1 cellular context compared by ENCODE assay signal in the genomic region with DNA sequence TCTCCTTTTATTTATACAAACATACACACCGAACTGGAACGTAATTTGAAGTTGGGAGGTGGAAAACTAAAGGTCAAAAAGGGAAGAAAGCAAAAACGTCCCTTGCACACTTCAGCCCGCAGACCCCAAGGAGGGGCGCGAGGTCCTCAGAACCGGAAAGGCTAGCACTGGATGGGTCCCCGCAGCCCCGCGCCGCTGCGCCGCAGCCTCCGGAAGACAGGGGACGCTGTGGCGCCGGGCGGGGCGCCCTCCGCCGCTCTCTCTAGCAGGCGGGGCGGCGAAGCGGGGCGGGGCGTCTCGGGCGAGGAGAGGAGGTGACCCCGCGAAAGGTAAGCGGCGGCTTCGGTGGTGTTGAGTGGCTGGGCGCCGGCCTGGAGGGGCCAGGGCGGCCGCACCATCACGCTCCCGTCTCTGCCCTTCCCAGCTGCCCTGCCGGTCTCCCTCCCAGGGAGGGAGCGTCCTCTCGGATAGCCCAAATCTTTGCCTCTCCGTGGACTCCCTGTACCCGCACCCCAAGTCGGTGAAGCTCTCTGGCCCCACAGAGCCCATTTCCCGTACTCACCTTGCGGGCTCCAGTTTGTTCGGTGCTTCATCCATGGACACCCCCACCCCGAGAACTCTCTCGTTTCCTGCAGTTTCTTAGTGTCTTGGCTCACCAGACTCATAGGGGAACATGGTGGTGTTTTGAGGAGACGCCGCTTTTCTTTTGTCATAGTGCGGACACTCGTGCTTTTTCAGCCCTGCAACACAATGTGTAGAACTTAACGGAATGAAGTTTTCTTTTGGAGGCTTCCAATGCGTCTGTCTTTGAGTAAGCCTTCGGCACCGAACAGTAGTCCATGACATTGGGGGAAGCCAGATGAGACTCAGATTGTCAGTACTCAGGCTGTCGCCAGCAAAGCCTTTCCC.
A peak's percentile ranks its signal among the peaks of the same experiment; 100 is the strongest.
TF ChIP-seq lines count a peak whose summit lies in the region.

A gene with protein sequence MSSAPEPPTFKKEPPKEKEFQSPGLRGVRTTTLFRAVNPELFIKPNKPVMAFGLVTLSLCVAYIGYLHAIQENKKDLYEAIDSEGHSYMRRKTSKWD (plus strand): TSS at position 285 of the 909 bp plus-strand sequence. CDS start 14,444 bp downstream, outside the sequence.

TF ChIP-seq in K562, 482 proteins besides CTCF, POLR2A, EP300 and RAD21 (continued from another document and continues in another):
- TF ChIP-seq E2F8 (IDR thresholded peaks at IDR 0.05; ENCODE audit: low read depth, partially characterized antibody) (no peak), ZNF695 (CRISPR knock-in tag; IDR thresholded peaks at IDR 0.05) (no peak), ZNF561 (CRISPR knock-in tag; conservative IDR thresholded peaks at IDR 0.05) (no peak), NCOR1 (IDR thresholded peaks at IDR 0.05) (no peak), ZNF589 (CRISPR knock-in tag; IDR thresholded peaks at IDR 0.05; ENCODE audit: low read depth) (no peak), BMI1 (IDR thresholded peaks at IDR 0.05; ENCODE audit: low read length) (no peak), LCOR (CRISPR knock-in tag; IDR thresholded peaks at IDR 0.05) (no peak), PATZ1 (CRISPR knock-in tag; IDR thresholded peaks at IDR 0.05; ENCODE audit: borderline replicate concordance) (no peak), CBX8 (IDR thresholded peaks at IDR 0.05; ENCODE audit: borderline replicate concordance, extremely low read depth, low read depth, low read length, poor library complexity, severe bottlenecking) (no peak), ZC3H8 (IDR thresholded peaks at IDR 0.05) (no peak), ETV1 (tag; conservative IDR thresholded peaks at IDR 0.05; ENCODE audit: low read depth) (peak; percentile 59; the same call in 1 of the 2 replicates), FOXP4 (CRISPR knock-in tag; IDR thresholded peaks at IDR 0.05; ENCODE audit: borderline replicate concordance) (no peak), MAX (CRISPR knock-in tag; IDR thresholded peaks at IDR 0.05) (no peak), E2F3 (CRISPR knock-in tag; IDR thresholded peaks at IDR 0.05) (no peak), TBP (optimal IDR thresholded peaks at IDR 0.05; ENCODE audit: low read depth, low read length) (peak; percentile 63), ZNF133 (CRISPR knock-in tag; IDR thresholded peaks at IDR 0.05) (no peak), TCF7L2 (IDR thresholded peaks at IDR 0.05; ENCODE audit: low read depth, low read length) (no peak), KDM4B (IDR thresholded peaks at IDR 0.05; ENCODE audit: borderline replicate concordance in 2 of 2, low read depth in 1 of 2) (0 out of 4 replicates have a peak, but pooled peaks of 1 of the 2 experiments have one; percentile 37), FIP1L1 (IDR thresholded peaks at IDR 0.05; ENCODE audit: low read depth, low read length, poor library complexity, severe bottlenecking) (peak; percentile 87), RBFOX2 (IDR thresholded peaks at IDR 0.05; ENCODE audit: low read depth, low read length) (peak; percentile 89), CAMTA2 (CRISPR knock-in tag; conservative IDR thresholded peaks at IDR 0.05) (no peak), TAF9B (IDR thresholded peaks at IDR 0.05; ENCODE audit: partially characterized antibody) (no peak), DNMT1 (IDR thresholded peaks at IDR 0.05) (no peak), ZNF444 (CRISPR knock-in tag; IDR thresholded peaks at IDR 0.05) (no peak), ZSCAN29 (IDR thresholded peaks at IDR 0.05) (no peak)
- TF ChIP-seq, protein P1, sequence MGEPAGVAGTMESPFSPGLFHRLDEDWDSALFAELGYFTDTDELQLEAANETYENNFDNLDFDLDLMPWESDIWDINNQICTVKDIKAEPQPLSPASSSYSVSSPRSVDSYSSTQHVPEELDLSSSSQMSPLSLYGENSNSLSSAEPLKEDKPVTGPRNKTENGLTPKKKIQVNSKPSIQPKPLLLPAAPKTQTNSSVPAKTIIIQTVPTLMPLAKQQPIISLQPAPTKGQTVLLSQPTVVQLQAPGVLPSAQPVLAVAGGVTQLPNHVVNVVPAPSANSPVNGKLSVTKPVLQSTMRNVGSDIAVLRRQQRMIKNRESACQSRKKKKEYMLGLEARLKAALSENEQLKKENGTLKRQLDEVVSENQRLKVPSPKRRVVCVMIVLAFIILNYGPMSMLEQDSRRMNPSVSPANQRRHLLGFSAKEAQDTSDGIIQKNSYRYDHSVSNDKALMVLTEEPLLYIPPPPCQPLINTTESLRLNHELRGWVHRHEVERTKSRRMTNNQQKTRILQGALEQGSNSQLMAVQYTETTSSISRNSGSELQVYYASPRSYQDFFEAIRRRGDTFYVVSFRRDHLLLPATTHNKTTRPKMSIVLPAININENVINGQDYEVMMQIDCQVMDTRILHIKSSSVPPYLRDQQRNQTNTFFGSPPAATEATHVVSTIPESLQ (CRISPR knock-in tag; IDR thresholded peaks at IDR 0.05): 0 out of 2 replicates have a peak, but pooled peaks have one; percentile 57
- TF ChIP-seq, protein P2, sequence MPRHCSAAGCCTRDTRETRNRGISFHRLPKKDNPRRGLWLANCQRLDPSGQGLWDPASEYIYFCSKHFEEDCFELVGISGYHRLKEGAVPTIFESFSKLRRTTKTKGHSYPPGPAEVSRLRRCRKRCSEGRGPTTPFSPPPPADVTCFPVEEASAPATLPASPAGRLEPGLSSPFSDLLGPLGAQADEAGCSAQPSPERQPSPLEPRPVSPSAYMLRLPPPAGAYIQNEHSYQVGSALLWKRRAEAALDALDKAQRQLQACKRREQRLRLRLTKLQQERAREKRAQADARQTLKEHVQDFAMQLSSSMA (CRISPR knock-in tag; IDR thresholded peaks at IDR 0.05): no peak
- TF ChIP-seq, protein P3, sequence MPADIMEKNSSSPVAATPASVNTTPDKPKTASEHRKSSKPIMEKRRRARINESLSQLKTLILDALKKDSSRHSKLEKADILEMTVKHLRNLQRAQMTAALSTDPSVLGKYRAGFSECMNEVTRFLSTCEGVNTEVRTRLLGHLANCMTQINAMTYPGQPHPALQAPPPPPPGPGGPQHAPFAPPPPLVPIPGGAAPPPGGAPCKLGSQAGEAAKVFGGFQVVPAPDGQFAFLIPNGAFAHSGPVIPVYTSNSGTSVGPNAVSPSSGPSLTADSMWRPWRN (IDR thresholded peaks at IDR 0.05; ENCODE audit: low read depth): no peak
- TF ChIP-seq, protein P4, sequence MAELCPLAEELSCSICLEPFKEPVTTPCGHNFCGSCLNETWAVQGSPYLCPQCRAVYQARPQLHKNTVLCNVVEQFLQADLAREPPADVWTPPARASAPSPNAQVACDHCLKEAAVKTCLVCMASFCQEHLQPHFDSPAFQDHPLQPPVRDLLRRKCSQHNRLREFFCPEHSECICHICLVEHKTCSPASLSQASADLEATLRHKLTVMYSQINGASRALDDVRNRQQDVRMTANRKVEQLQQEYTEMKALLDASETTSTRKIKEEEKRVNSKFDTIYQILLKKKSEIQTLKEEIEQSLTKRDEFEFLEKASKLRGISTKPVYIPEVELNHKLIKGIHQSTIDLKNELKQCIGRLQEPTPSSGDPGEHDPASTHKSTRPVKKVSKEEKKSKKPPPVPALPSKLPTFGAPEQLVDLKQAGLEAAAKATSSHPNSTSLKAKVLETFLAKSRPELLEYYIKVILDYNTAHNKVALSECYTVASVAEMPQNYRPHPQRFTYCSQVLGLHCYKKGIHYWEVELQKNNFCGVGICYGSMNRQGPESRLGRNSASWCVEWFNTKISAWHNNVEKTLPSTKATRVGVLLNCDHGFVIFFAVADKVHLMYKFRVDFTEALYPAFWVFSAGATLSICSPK (IDR thresholded peaks at IDR 0.05; ENCODE audit: borderline replicate concordance): peak; percentile 34; the same call in 1 of the 2 replicates
- TF ChIP-seq, protein P5, sequence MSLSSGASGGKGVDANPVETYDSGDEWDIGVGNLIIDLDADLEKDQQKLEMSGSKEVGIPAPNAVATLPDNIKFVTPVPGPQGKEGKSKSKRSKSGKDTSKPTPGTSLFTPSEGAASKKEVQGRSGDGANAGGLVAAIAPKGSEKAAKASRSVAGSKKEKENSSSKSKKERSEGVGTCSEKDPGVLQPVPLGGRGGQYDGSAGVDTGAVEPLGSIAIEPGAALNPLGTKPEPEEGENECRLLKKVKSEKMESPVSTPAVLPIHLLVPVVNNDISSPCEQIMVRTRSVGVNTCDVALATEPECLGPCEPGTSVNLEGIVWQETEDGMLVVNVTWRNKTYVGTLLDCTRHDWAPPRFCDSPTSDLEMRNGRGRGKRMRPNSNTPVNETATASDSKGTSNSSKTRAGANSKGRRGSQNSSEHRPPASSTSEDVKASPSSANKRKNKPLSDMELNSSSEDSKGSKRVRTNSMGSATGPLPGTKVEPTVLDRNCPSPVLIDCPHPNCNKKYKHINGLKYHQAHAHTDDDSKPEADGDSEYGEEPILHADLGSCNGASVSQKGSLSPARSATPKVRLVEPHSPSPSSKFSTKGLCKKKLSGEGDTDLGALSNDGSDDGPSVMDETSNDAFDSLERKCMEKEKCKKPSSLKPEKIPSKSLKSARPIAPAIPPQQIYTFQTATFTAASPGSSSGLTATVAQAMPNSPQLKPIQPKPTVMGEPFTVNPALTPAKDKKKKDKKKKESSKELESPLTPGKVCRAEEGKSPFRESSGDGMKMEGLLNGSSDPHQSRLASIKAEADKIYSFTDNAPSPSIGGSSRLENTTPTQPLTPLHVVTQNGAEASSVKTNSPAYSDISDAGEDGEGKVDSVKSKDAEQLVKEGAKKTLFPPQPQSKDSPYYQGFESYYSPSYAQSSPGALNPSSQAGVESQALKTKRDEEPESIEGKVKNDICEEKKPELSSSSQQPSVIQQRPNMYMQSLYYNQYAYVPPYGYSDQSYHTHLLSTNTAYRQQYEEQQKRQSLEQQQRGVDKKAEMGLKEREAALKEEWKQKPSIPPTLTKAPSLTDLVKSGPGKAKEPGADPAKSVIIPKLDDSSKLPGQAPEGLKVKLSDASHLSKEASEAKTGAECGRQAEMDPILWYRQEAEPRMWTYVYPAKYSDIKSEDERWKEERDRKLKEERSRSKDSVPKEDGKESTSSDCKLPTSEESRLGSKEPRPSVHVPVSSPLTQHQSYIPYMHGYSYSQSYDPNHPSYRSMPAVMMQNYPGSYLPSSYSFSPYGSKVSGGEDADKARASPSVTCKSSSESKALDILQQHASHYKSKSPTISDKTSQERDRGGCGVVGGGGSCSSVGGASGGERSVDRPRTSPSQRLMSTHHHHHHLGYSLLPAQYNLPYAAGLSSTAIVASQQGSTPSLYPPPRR (CRISPR knock-in tag; IDR thresholded peaks at IDR 0.05; ENCODE audit: borderline replicate concordance): no peak
- TF ChIP-seq, protein P6, sequence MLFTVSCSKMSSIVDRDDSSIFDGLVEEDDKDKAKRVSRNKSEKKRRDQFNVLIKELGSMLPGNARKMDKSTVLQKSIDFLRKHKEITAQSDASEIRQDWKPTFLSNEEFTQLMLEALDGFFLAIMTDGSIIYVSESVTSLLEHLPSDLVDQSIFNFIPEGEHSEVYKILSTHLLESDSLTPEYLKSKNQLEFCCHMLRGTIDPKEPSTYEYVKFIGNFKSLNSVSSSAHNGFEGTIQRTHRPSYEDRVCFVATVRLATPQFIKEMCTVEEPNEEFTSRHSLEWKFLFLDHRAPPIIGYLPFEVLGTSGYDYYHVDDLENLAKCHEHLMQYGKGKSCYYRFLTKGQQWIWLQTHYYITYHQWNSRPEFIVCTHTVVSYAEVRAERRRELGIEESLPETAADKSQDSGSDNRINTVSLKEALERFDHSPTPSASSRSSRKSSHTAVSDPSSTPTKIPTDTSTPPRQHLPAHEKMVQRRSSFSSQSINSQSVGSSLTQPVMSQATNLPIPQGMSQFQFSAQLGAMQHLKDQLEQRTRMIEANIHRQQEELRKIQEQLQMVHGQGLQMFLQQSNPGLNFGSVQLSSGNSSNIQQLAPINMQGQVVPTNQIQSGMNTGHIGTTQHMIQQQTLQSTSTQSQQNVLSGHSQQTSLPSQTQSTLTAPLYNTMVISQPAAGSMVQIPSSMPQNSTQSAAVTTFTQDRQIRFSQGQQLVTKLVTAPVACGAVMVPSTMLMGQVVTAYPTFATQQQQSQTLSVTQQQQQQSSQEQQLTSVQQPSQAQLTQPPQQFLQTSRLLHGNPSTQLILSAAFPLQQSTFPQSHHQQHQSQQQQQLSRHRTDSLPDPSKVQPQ (CRISPR knock-in tag; IDR thresholded peaks at IDR 0.05; ENCODE audit: borderline replicate concordance): no peak
